17 cellular contexts compared by ENCODE assay signal in the genomic region with DNA sequence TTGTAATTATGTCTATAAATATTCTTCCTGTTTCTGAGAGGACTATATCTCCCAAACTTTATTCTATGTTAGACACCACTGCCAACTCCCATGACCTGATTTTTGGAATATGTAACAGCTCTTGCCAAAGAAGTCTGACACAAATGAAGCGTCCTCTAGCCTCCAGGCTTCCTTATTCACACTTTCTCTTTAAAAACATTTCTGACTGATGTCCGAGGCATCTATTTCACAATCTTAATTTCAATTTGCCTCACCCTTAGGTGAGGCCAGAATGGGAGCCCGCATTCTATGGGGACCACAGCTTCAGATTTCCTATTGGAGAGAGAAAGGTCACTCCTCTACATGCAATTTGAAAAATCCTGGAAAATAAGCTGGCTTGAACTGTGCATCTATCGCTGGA.
DNase-seq lines count a peak whose midpoint lies in the region; ATAC-seq and TF ChIP-seq lines count a peak whose summit lies in the region.
"Had no signal": no experiment of that assay in that cellular context is flagged by ENCODE, and none has a peak within 500 bp of the region (broad histone marks: within the 10 kb centered on the region; RNA-seq: fewer than 3 reads in every experiment).

No MANE protein-coding gene starts in this region.

- WGBS in mammary epithelial cell (ENCODE audit: low coverage, missing lambda C conversion rate) = 29% methylated on average over 4 of the region's 4 CpGs

- no peaks in the 10 kb centered on the region for H3K4me1 ChIP-seq in mammary epithelial cell (ENCODE audit: insufficient read depth, low read length)
- H3K4me1 ChIP-seq in foreskin keratinocyte = no peaks in the 10 kb centered on the region
- H3K4me1 ChIP-seq: BLaER1 treated with 17β-estradiol and CSF1 and Interleukin-3, amounts not matched to agents 10 nM and 100 nM had no signal

- intact Hi-C loops in mammary epithelial cell (cut with micrococcal nuclease) = no loop called here

- CTCF ChIA-PET in mammary epithelial cell (lab: Charles Lee; ENCODE audit: low non-redundant PET) = no interaction called here

- no peaks in the 10 kb centered on the region for H3K4me1 Mint-ChIP-seq in activated T-cell treated with anti-CD3 and anti-CD28 coated beads, Interleukin-2, amount 50 U/mL, for 4 hours (ENCODE audit: low read depth)
- H3K4me1 Mint-ChIP-seq: B cell had no signal

- no peaks in the 10 kb centered on the region for H4K20me1 ChIP-seq in mammary epithelial cell (ENCODE audit: insufficient read depth, low read length)
- H4K20me1 ChIP-seq: BLaER1 treated with 17β-estradiol and CSF1 and Interleukin-3, amounts not matched to agents 10 nM and 100 nM had no signal

- H3K27me3 Mint-ChIP-seq in activated T-cell treated with anti-CD3 and anti-CD28 coated beads, Interleukin-2, amount 50 U/mL, for 4 hours (ENCODE audit: low read depth) = no peaks in the 10 kb centered on the region
- H3K27me3 Mint-ChIP-seq: B cell had no signal

- TF ChIP-seq CTCF in mammary epithelial cell (conservative IDR thresholded peaks at IDR 0.05 in 1 of 2, IDR thresholded peaks at IDR 0.05 in 1 of 2; ENCODE audit: extremely low read depth in 1 of 2, insufficient read depth in 1 of 2, low read depth in 1 of 2, low read length in 2 of 2) (no peak), foreskin keratinocyte (conservative IDR thresholded peaks at IDR 0.05) (no peak)

- BruUV-seq in mammary epithelial cell (replicated peaks; lab: Mats Ljungman, UMichigan) = no TSS peak

- H3K36me3 Mint-ChIP-seq in activated T-cell treated with anti-CD3 and anti-CD28 coated beads, Interleukin-2, amount 50 U/mL, for 4 hours (ENCODE audit: insufficient read depth) = no peaks in the 10 kb centered on the region
- H3K36me3 Mint-ChIP-seq: CD8-positive, alpha-beta T cell had no signal

- H3K27ac ChIP-seq in mammary epithelial cell (ENCODE audit: insufficient read depth, low read depth, low read length) (no peak overlapping the region), foreskin keratinocyte (no peak overlapping the region)
- H3K27ac ChIP-seq: BLaER1 treated with 17β-estradiol and CSF1 and Interleukin-3, amounts not matched to agents 10 nM and 100 nM; HL-60 had no signal

- H3K4me3 ChIP-seq in mammary epithelial cell (replicated peaks in 1 of 3; ENCODE audit: insufficient read depth in 1 of 3, low read depth in 2 of 3, low read length in 3 of 3) = no peak overlapping the region
- H3K4me3 ChIP-seq: BLaER1 treated with 17β-estradiol and CSF1 and Interleukin-3, amounts not matched to agents 10 nM and 100 nM had no signal

- H3K9ac ChIP-seq in mammary epithelial cell (ENCODE audit: insufficient read depth, low read length) = no peak overlapping the region
- H3K9ac ChIP-seq: BLaER1 treated with 17β-estradiol and CSF1 and Interleukin-3, amounts not matched to agents 10 nM and 100 nM had no signal

- H3K4me3 Mint-ChIP-seq in activated T-cell treated with anti-CD3 and anti-CD28 coated beads, Interleukin-2, amount 50 U/mL, for 4 hours = no peak overlapping the region
- H3K4me3 Mint-ChIP-seq: B cell; CD8-positive, alpha-beta T cell; HFFc6 had no signal

- peaks cover 6% of the 10 kb centered on the region for H3K9me3 Mint-ChIP-seq in activated T-cell treated with anti-CD3 and anti-CD28 coated beads, Interleukin-2, amount 50 U/mL, for 4 hours
- H3K9me3 Mint-ChIP-seq: CD8-positive, alpha-beta T cell had no signal

- H3K79me2 ChIP-seq in mammary epithelial cell (ENCODE audit: insufficient read depth, low read length) = no peaks in the 10 kb centered on the region

- H2AFZ ChIP-seq in mammary epithelial cell (ENCODE audit: low read depth, low read length) = peak overlapping the region; percentile 32

- no peaks in the 10 kb centered on the region for H3K36me3 ChIP-seq in mammary epithelial cell (ENCODE audit: insufficient read depth, low read length)
- H3K36me3 ChIP-seq: BLaER1 treated with 17β-estradiol and CSF1 and Interleukin-3, amounts not matched to agents 10 nM and 100 nM had no signal

- H3K9me3 ChIP-seq in mammary epithelial cell (replicated peaks; ENCODE audit: insufficient read depth, low read length) = no peaks in the 10 kb centered on the region
- H3K9me3 ChIP-seq: BLaER1 treated with 17β-estradiol and CSF1 and Interleukin-3, amounts not matched to agents 10 nM and 100 nM had no signal

- peak overlapping the region; percentile 10 for H3K4me2 ChIP-seq in mammary epithelial cell (ENCODE audit: insufficient read depth, low read depth, low read length)
- H3K4me2 ChIP-seq: BLaER1 treated with 17β-estradiol and CSF1 and Interleukin-3, amounts not matched to agents 10 nM and 100 nM had no signal

- in situ Hi-C loops in mammary epithelial cell (cut with MboI; ENCODE audit: low sequenced_read_pairs in 2 of 2) = no loop called here

- H3K27me3 ChIP-seq in mammary epithelial cell (ENCODE audit: insufficient read depth, low read length) (no peaks in the 10 kb centered on the region), foreskin keratinocyte (no peaks in the 10 kb centered on the region)
- H3K27me3 ChIP-seq: BLaER1 treated with 17β-estradiol and CSF1 and Interleukin-3, amounts not matched to agents 10 nM and 100 nM had no signal

- DNase-seq in NCI-H226 = peak; percentile 36
- DNase-seq in mammary epithelial cell = peak; percentile 60
- peak; percentile 19 to 73 for DNase-seq in foreskin keratinocyte
- DNase-seq in mesenteric fat pad (ENCODE audit: low spot score) = no peak
- no peak for DNase-seq in activated T-cell treated with anti-CD3 and anti-CD28 coated beads, Interleukin-2, amount 50 U/mL, for 4 hours
- DNase-seq in cerebellum (ENCODE audit: low spot score) = no peak
- DNase-seq: Calu3; CD8-positive, alpha-beta T cell; DMS79 treated with DMSO at 0.1 percent for 48 hours; GF-D8; GOT3; H7; HFFc6 had no signal

- no peak for ATAC-seq in foreskin keratinocyte
- no peak for ATAC-seq in activated T-cell treated with anti-CD3 and anti-CD28 coated beads, Interleukin-2, amount 50 U/mL, for 4 hours
- ATAC-seq: CD8-positive, alpha-beta T cell; HCT116 had no signal

- dilution Hi-C loops in mammary epithelial cell (cut with HindIII; ENCODE audit: low sequenced_read_pairs) = no loop called here

Comparison
In these comparisons a context has a peak if more than half of its experiments do, and no peak if none do; other contexts are left out.
1. DNase-seq: peak in NCI-H226 (single experiment), mammary epithelial cell (single experiment) and foreskin keratinocyte (2 of 2); none in mesenteric fat pad (single experiment), activated T-cell treated with anti-CD3 and anti-CD28 coated beads, Interleukin-2, amount 50 U/mL, for 4 hours (single experiment) and cerebellum (single experiment).